ENCODE assay signal across 1 cellular context in genomic region chrX:153968754-153969124, GRCh38.
TF ChIP-seq lines count a peak whose summit lies in the region.

No MANE protein-coding gene starts in this region.

TF ChIP-seq in GM12878, 131 proteins besides CTCF, POLR2A, EP300 and RAD21:
- TF ChIP-seq FOS (IDR thresholded peaks at IDR 0.05; ENCODE audit: borderline replicate concordance, extremely low read depth, insufficient read length) (no peak), TCF12 (IDR thresholded peaks at IDR 0.05; ENCODE audit: low read depth, low read length) (peak; percentile 47; the same call in 1 of the 2 replicates), MEF2B (IDR thresholded peaks at IDR 0.05; ENCODE audit: partially characterized antibody, poor library complexity, severe bottlenecking) (peak; percentile 52), BHLHE40 (IDR thresholded peaks at IDR 0.05; ENCODE audit: borderline replicate concordance in 1 of 2, low read depth in 2 of 2, low read length in 1 of 2) (0 out of 4 replicates have a peak, but pooled peaks of 1 of the 2 experiments have one; percentile 5), GATAD2B (conservative IDR thresholded peaks at IDR 0.05; ENCODE audit: low read depth) (0 out of 2 replicates have a peak, but pooled peaks have one; percentile 20), IKZF2 (IDR thresholded peaks at IDR 0.05) (peak in 1 of 2 experiments; percentile 8; a peak in 1 of 4 replicates), KDM1A (IDR thresholded peaks at IDR 0.05; ENCODE audit: borderline replicate concordance) (no peak), TBL1XR1 (IDR thresholded peaks at IDR 0.05; ENCODE audit: low read depth, low read length) (no peak), TCF3 (IDR thresholded peaks at IDR 0.05; ENCODE audit: borderline replicate concordance, insufficient read depth, low read depth, low read length) (0 out of 2 replicates have a peak, but pooled peaks have one; percentile 10), ZNF687 (IDR thresholded peaks at IDR 0.05) (0 out of 2 replicates have a peak, but pooled peaks have one; percentile 19), IKZF1 (conservative IDR thresholded peaks at IDR 0.05) (peak; percentile 34; the same call in 1 of the 2 replicates)
